ENCODE assay signal across 10 cellular contexts in genomic region chr15:79680721-79681120, GRCh38.
DNase-seq lines count a peak whose midpoint lies in the region; ATAC-seq, FAIRE-seq and TF ChIP-seq lines count a peak whose summit lies in the region.
"Had no signal": no experiment of that assay in that cellular context is flagged by ENCODE, and none has a peak within 500 bp of the region (broad histone marks: within the 10 kb centered on the region; RNA-seq: fewer than 3 reads in every experiment).

No MANE protein-coding gene starts in this region.

- peaks cover 44% of the 10 kb centered on the region for H3K4me1 ChIP-seq in osteoblast (ENCODE audit: insufficient read depth, low read length)

- H3K79me2 ChIP-seq in osteoblast (ENCODE audit: insufficient read depth, low read length), result no peaks in the 10 kb centered on the region

- FAIRE-seq in GM12892 (lab: Jason Lieb, UNC) (peak; percentile 42), HTR-8/SVneo (lab: Jason Lieb, UNC) (no peak)

- ATAC-seq in GM18511 (IDR thresholded peaks at IDR 0.05; ENCODE audit: unreplicated experiment), result no peak

- DNase-seq in GM12892 (ENCODE audit: insufficient read length), result peak; percentile 9
- peak; percentile 70 for DNase-seq in HTR-8/SVneo (ENCODE audit: insufficient read length, low spot score)
- DNase-seq in dedifferentiated amniotic fluid mesenchymal stem cell (ENCODE audit: extremely low spot score), result peak; percentile 44
- peak; percentile 72 for DNase-seq in osteoblast (ENCODE audit: insufficient read length, low spot score, missing footprints)
- no peak for DNase-seq in amygdala (lab: John Stamatoyannopoulos, UW)
- no peak for DNase-seq in stimulated activated CD4-positive, alpha-beta T cell treated with anti-CD3 and anti-CD28 coated beads, Interleukin-1b, Interleukin-23, amount 100 ng/mL, for 48 hours
- no peak for DNase-seq in NCI-H2107 (lab: John Stamatoyannopoulos, UW)
- DNase-seq: Karpas-422 had no signal

- no peaks in the 10 kb centered on the region for H3K27me3 ChIP-seq in osteoblast (ENCODE audit: insufficient read depth, low read length)
- H3K27me3 ChIP-seq: tibial nerve had no signal

- peak overlapping the region; percentile 20 for H2AFZ ChIP-seq in osteoblast (ENCODE audit: low read length)

- H3K36me3 ChIP-seq in osteoblast (ENCODE audit: insufficient read depth, low read length), result no peaks in the 10 kb centered on the region
- H3K36me3 ChIP-seq: tibial nerve had no signal

- H4K20me1 ChIP-seq in osteoblast (ENCODE audit: insufficient read depth, low read length), result no peaks in the 10 kb centered on the region

- no peaks in the 10 kb centered on the region for H3K9me3 ChIP-seq in osteoblast (ENCODE audit: low read depth, low read length)
- H3K9me3 ChIP-seq: tibial nerve had no signal

- peak overlapping the region; percentile 12 for H3K27ac ChIP-seq in osteoblast (ENCODE audit: low read depth, low read length)
- H3K27ac ChIP-seq: tibial nerve had no signal

- TF ChIP-seq POLR2A in GM12892 (IDR thresholded peaks at IDR 0.05; ENCODE audit: low read depth, low read length), result no peak

- no peak for TF ChIP-seq CTCF in osteoblast (IDR thresholded peaks at IDR 0.05; ENCODE audit: extremely low read depth, low read depth, low read length)

- peak overlapping the region; percentile 53 for H3K4me2 ChIP-seq in osteoblast (ENCODE audit: insufficient read depth, low read length)

- no peak overlapping the region for H3K4me3 ChIP-seq in osteoblast (ENCODE audit: insufficient read depth, low read length)
- H3K4me3 ChIP-seq: tibial nerve had no signal

Comparison
In these comparisons a context has a peak if more than half of its experiments do, and no peak if none do; other contexts are left out.
1. DNase-seq: peak in GM12892 (single experiment), HTR-8/SVneo (single experiment), dedifferentiated amniotic fluid mesenchymal stem cell (single experiment) and osteoblast (single experiment); none in amygdala (0 of 56), stimulated activated CD4-positive, alpha-beta T cell treated with anti-CD3 and anti-CD28 coated beads, Interleukin-1b, Interleukin-23, amount 100 ng/mL, for 48 hours (single experiment) and NCI-H2107 (single experiment).